10 cellular contexts compared by ENCODE assay signal in genomic region chr16:56861092-56861610, GRCh38. TPM values are rescaled to one million over a fixed set of nuclear protein-coding genes. Genes with fewer than 3 reads are reported as not detected.
A peak's percentile ranks its signal among the peaks of the same experiment; 100 is the strongest.
DNase-seq lines count a peak whose midpoint lies in the region; ATAC-seq and TF ChIP-seq lines count a peak whose summit lies in the region.
"Had no signal": no experiment of that assay in that cellular context is flagged by ENCODE, and none has a peak within 500 bp of the region (broad histone marks: within the 10 kb centered on the region; RNA-seq: fewer than 3 reads in every experiment).

No MANE protein-coding gene starts in this region.

- H3K9me3 ChIP-seq in effector memory CD4-positive, alpha-beta T cell (ENCODE audit: control insufficient read depth, low read length): no peaks in the 10 kb centered on the region
- H3K9me3 ChIP-seq: thoracic aorta had no signal

- peak; percentile 12 to 15 for ATAC-seq in activated T-cell treated with anti-CD3 and anti-CD28 coated beads, Interleukin-2, amount 50 U/mL, for 72 hours (replicated peaks in 1 of 2)
- ATAC-seq in stimulated activated effector memory CD8-positive, alpha-beta T cell treated with anti-CD3 and anti-CD28 coated beads, Interleukin-12 subunit alpha, Interleukin-12 subunit beta, amount 100 ng/mL, for 72 hours: peak; percentile 22
- ATAC-seq in GM19397 (IDR thresholded peaks at IDR 0.05; ENCODE audit: unreplicated experiment): no peak

- H3K9me3 Mint-ChIP-seq in activated T-cell treated with anti-CD3 and anti-CD28 coated beads, Interleukin-2, amount 50 U/mL, for 72 hours: no peaks in the 10 kb centered on the region
- no peaks in the 10 kb centered on the region for H3K9me3 Mint-ChIP-seq in stimulated activated effector memory CD8-positive, alpha-beta T cell treated with anti-CD3 and anti-CD28 coated beads, Interleukin-12 subunit alpha, Interleukin-12 subunit beta, amount 100 ng/mL, for 72 hours
- no peaks in the 10 kb centered on the region for H3K9me3 Mint-ChIP-seq in endothelial cell (ENCODE audit: unreplicated experiment)

- no peaks in the 10 kb centered on the region for H3K36me3 ChIP-seq in effector memory CD4-positive, alpha-beta T cell (ENCODE audit: control insufficient read depth, insufficient read depth, low read length)
- H3K36me3 ChIP-seq: thoracic aorta had no signal

- H3K27ac Mint-ChIP-seq in activated T-cell treated with anti-CD3 and anti-CD28 coated beads, Interleukin-2, amount 50 U/mL, for 72 hours: peak overlapping the region; percentile 62
- H3K27ac Mint-ChIP-seq in stimulated activated effector memory CD8-positive, alpha-beta T cell treated with anti-CD3 and anti-CD28 coated beads, Interleukin-12 subunit alpha, Interleukin-12 subunit beta, amount 100 ng/mL, for 72 hours: peak overlapping the region; percentile 93
- no peak overlapping the region for H3K27ac Mint-ChIP-seq in endothelial cell (ENCODE audit: unreplicated experiment)

- H3K27ac ChIP-seq in effector memory CD4-positive, alpha-beta T cell (ENCODE audit: insufficient read depth, low read length, poor library complexity, severe bottlenecking): peak overlapping the region; percentile 44
- H3K27ac ChIP-seq: thoracic aorta had no signal

- peaks cover 27% of the 10 kb centered on the region for H3K4me1 ChIP-seq in effector memory CD4-positive, alpha-beta T cell (ENCODE audit: control insufficient read depth, insufficient read depth, low read length, poor library complexity, severe bottlenecking)

- no peaks in the 10 kb centered on the region for H3K36me3 Mint-ChIP-seq in activated T-cell treated with anti-CD3 and anti-CD28 coated beads, Interleukin-2, amount 50 U/mL, for 72 hours (ENCODE audit: insufficient read depth in 2 of 2)
- peaks cover 6% of the 10 kb centered on the region for H3K36me3 Mint-ChIP-seq in stimulated activated effector memory CD8-positive, alpha-beta T cell treated with anti-CD3 and anti-CD28 coated beads, Interleukin-12 subunit alpha, Interleukin-12 subunit beta, amount 100 ng/mL, for 72 hours
- no peaks in the 10 kb centered on the region for H3K36me3 Mint-ChIP-seq in endothelial cell (ENCODE audit: low read depth, unreplicated experiment)

- TF ChIP-seq CTCF in endothelial cell (IDR thresholded peaks at IDR 0.05; ENCODE audit: unreplicated experiment): no peak

- H3K27me3 Mint-ChIP-seq in activated T-cell treated with anti-CD3 and anti-CD28 coated beads, Interleukin-2, amount 50 U/mL, for 72 hours (ENCODE audit: low read depth): no peaks in the 10 kb centered on the region
- H3K27me3 Mint-ChIP-seq in endothelial cell (ENCODE audit: unreplicated experiment): peaks cover 13% of the 10 kb centered on the region

- no peak overlapping the region for H3K4me3 Mint-ChIP-seq in activated T-cell treated with anti-CD3 and anti-CD28 coated beads, Interleukin-2, amount 50 U/mL, for 72 hours
- peak overlapping the region; percentile 58 for H3K4me3 Mint-ChIP-seq in stimulated activated effector memory CD8-positive, alpha-beta T cell treated with anti-CD3 and anti-CD28 coated beads, Interleukin-12 subunit alpha, Interleukin-12 subunit beta, amount 100 ng/mL, for 72 hours
- no peak overlapping the region for H3K4me3 Mint-ChIP-seq in endothelial cell (ENCODE audit: unreplicated experiment)

- H3K27me3 ChIP-seq in effector memory CD4-positive, alpha-beta T cell (replicated peaks; ENCODE audit: control insufficient read depth, insufficient read depth, low read length, poor library complexity, severe bottlenecking): no peaks in the 10 kb centered on the region

- H3K4me1 Mint-ChIP-seq in activated T-cell treated with anti-CD3 and anti-CD28 coated beads, Interleukin-2, amount 50 U/mL, for 72 hours (ENCODE audit: low read depth): peaks cover 30% of the 10 kb centered on the region
- H3K4me1 Mint-ChIP-seq in stimulated activated effector memory CD8-positive, alpha-beta T cell treated with anti-CD3 and anti-CD28 coated beads, Interleukin-12 subunit alpha, Interleukin-12 subunit beta, amount 100 ng/mL, for 72 hours: peaks cover 53% of the 10 kb centered on the region
- H3K4me1 Mint-ChIP-seq in endothelial cell (ENCODE audit: unreplicated experiment): peaks cover 6% of the 10 kb centered on the region

- H3K4me3 ChIP-seq in effector memory CD4-positive, alpha-beta T cell (ENCODE audit: insufficient read depth, low read depth, low read length, poor library complexity, severe bottlenecking): peak overlapping the region; percentile 3
- H3K4me3 ChIP-seq: thoracic aorta had no signal

- DNase-seq in activated T-cell treated with anti-CD3 and anti-CD28 coated beads, Interleukin-2, amount 50 U/mL, for 72 hours: no peak
- no peak for DNase-seq in activated T-cell treated with anti-CD3 and anti-CD28 coated beads, Interleukin-2, amount 50 U/mL, for 1 hour
- DNase-seq in NCI-H82 treated with DMSO at 0.1 percent for 48 hours (lab: John Stamatoyannopoulos, UW; ENCODE audit: unreplicated experiment) (peak; percentile 10), endothelial cell (ENCODE audit: low spot score) (no peak), mucosa of gallbladder (ENCODE audit: low spot score) (no peak)
- no peak for DNase-seq in effector memory CD4-positive, alpha-beta T cell
- no peak for DNase-seq in stimulated activated effector memory CD8-positive, alpha-beta T cell treated with anti-CD3 and anti-CD28 coated beads, Interleukin-12 subunit alpha, Interleukin-12 subunit beta, amount 100 ng/mL, for 72 hours (ENCODE audit: low spot score in 2 of 2)
- DNase-seq: NCI-H2081 had no signal

RNA-seq across cellular contexts. Expression of gene SLC12A3, which starts 3.9 kb away (rescaled TPM):
- not detected for total RNA-seq in activated T-cell treated with anti-CD3 and anti-CD28 coated beads, Interleukin-2, amount 50 U/mL, for 72 hours
- total RNA-seq in endothelial cell (ENCODE audit: unreplicated experiment) (not detected), mucosa of gallbladder (0.20 TPM)
- total RNA-seq: thoracic aorta had no signal
